Comparison of ENCODE assay signal across 1 cellular context in genomic region chr6:32969685-32970412, GRCh38.
TF ChIP-seq lines count a peak whose summit lies in the region.

No MANE protein-coding gene starts in this region.

TF ChIP-seq in HepG2, 621 proteins besides CTCF, POLR2A, EP300 and RAD21 (continued from another document):
- no peak for TF ChIP-seq ZMYM2 (CRISPR knock-in tag; IDR thresholded peaks at IDR 0.05)
- peak; percentile 68 to 86 for TF ChIP-seq MAFK (conservative IDR thresholded peaks at IDR 0.05 in 1 of 2, IDR thresholded peaks at IDR 0.05 in 1 of 2; ENCODE audit: low read length in 2 of 2)
- no peak; the same call in none of the 2 replicates for TF ChIP-seq KDM6A (CRISPR knock-in tag; IDR thresholded peaks at IDR 0.05; ENCODE audit: low read depth)
- TF ChIP-seq GABPB1 (CRISPR knock-in tag; IDR thresholded peaks at IDR 0.05): peak; percentile 33; the same call in 1 of the 2 replicates
- TF ChIP-seq JARID2 (CRISPR knock-in tag; IDR thresholded peaks at IDR 0.05; ENCODE audit: insufficient replicate concordance): no peak
- no peak; the same call in 1 of the 2 replicates for TF ChIP-seq ZNF335 (CRISPR knock-in tag; IDR thresholded peaks at IDR 0.05)
- peak; percentile 83 for TF ChIP-seq GFI1 (CRISPR knock-in tag; IDR thresholded peaks at IDR 0.05; ENCODE audit: borderline replicate concordance)
- no peak for TF ChIP-seq ZNF75D (CRISPR knock-in tag; IDR thresholded peaks at IDR 0.05; ENCODE audit: borderline replicate concordance)
- TF ChIP-seq BCL3 (CRISPR knock-in tag; IDR thresholded peaks at IDR 0.05): peak; percentile 31; the same call in 1 of the 2 replicates
- peak; percentile 32; the same call in 1 of the 2 replicates for TF ChIP-seq SIX1 (CRISPR knock-in tag; IDR thresholded peaks at IDR 0.05; ENCODE audit: borderline replicate concordance)
- 0 out of 2 replicates have a peak, but pooled peaks have one; percentile 27 for TF ChIP-seq TSC22D2 (CRISPR knock-in tag; IDR thresholded peaks at IDR 0.05; ENCODE audit: borderline replicate concordance)
- TF ChIP-seq LRRFIP1 (CRISPR knock-in tag; conservative IDR thresholded peaks at IDR 0.05): no peak
- peak; percentile 45 for TF ChIP-seq ZBTB42 (CRISPR knock-in tag; IDR thresholded peaks at IDR 0.05)
- no peak; the same call in 1 of the 2 replicates for TF ChIP-seq RARG (CRISPR knock-in tag; IDR thresholded peaks at IDR 0.05; ENCODE audit: low read depth)
- TF ChIP-seq AFF4 (CRISPR knock-in tag; IDR thresholded peaks at IDR 0.05): peak; percentile 93; the same call in 1 of the 2 replicates
- 0 out of 2 replicates have a peak, but pooled peaks have one; percentile 33 for TF ChIP-seq AHDC1 (CRISPR knock-in tag; IDR thresholded peaks at IDR 0.05; ENCODE audit: borderline replicate concordance)
- peak; percentile 34; the same call in 1 of the 2 replicates for TF ChIP-seq ZBTB49 (CRISPR knock-in tag; IDR thresholded peaks at IDR 0.05; ENCODE audit: borderline replicate concordance)
- no peak for TF ChIP-seq ZNF496 (CRISPR knock-in tag; IDR thresholded peaks at IDR 0.05; ENCODE audit: insufficient replicate concordance)
- TF ChIP-seq TP53 (CRISPR knock-in tag; conservative IDR thresholded peaks at IDR 0.05): no peak
- no peak for TF ChIP-seq ZNF761 (CRISPR knock-in tag; conservative IDR thresholded peaks at IDR 0.05)
- peak; percentile 27; the same call in 1 of the 2 replicates for TF ChIP-seq ARNTL (CRISPR knock-in tag; IDR thresholded peaks at IDR 0.05)
- no peak for TF ChIP-seq ZNF362 (CRISPR knock-in tag; IDR thresholded peaks at IDR 0.05; ENCODE audit: borderline replicate concordance)
- TF ChIP-seq HOXD1 (CRISPR knock-in tag; IDR thresholded peaks at IDR 0.05): peak; percentile 66
- TF ChIP-seq TFDP2 (CRISPR knock-in tag; IDR thresholded peaks at IDR 0.05): no peak
- TF ChIP-seq ARID4A (CRISPR knock-in tag; IDR thresholded peaks at IDR 0.05; ENCODE audit: borderline replicate concordance): no peak
